In the genomic region with DNA sequence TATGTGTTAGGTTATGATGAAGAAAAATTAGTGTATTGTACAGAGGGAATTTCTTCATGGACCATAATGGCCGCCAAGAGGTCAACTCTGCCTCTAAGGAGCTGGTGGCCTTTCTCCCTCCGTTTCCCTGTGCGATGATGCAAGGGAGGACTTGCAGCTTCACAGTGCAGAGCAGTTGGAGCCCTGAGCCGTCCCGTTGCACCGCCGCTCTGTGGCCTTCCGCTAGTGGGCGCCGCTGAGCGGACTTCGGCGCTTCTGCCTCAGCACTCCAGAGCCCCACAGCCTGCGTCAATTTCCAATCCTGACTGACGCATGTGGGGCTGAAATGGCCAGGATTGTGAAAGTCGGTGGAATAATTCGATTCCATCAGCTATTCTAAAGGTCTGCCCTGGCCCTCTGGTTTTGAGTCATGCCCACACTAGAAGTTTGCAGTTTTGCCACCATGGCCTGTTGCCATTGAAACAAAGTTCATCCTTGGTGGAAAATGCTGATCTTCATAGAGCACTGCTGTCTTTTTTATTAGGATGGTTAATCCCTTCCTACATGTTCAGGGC, we compare ENCODE assay signal across 9 cellular contexts. TPM values are rescaled to one million over a fixed set of nuclear protein-coding genes. Genes with fewer than 3 reads are reported as not detected.
A peak's percentile ranks its signal among the peaks of the same experiment; 100 is the strongest.
DNase-seq lines count a peak whose midpoint lies in the region; ATAC-seq and TF ChIP-seq lines count a peak whose summit lies in the region.
"Had no signal": no experiment of that assay in that cellular context is flagged by ENCODE, and none has a peak within 500 bp of the region (broad histone marks: within the 10 kb centered on the region; RNA-seq: fewer than 3 reads in every experiment).

No MANE protein-coding gene starts in this region.

- peaks cover 39% of the 10 kb centered on the region for H3K27me3 Mint-ChIP-seq in stimulated activated memory B cell treated with anti-CD40 and anti-IgM and Interleukin-4, amounts not matched to agents 10 μg/mL and 1 μg/mL and 100 μg/mL, for 72 hours

- no peaks in the 10 kb centered on the region for H4K20me1 ChIP-seq in DND-41 (ENCODE audit: insufficient read depth, low read length)

- WGBS in liver = 10% methylated on average over 17 of the region's 17 CpGs

- H3K27me3 ChIP-seq in DND-41 (ENCODE audit: insufficient read depth, low read length, poor library complexity) (peaks cover 13% of the 10 kb centered on the region), brain microvascular endothelial cell (replicated peaks) (no peaks in the 10 kb centered on the region), liver (ENCODE audit: control insufficient read depth in 4 of 4, insufficient read depth in 4 of 4, low read length in 3 of 4) (no peaks in the 10 kb centered on the region)

- no peak overlapping the region for H3K4me2 ChIP-seq in DND-41 (ENCODE audit: insufficient read depth, low read length)

- TF ChIP-seq CTCF in DND-41 (IDR thresholded peaks at IDR 0.05; ENCODE audit: borderline replicate concordance, extremely low read depth, low read length, poor library complexity, severe bottlenecking) = peak; percentile 47
- TF ChIP-seq CTCF in brain microvascular endothelial cell (IDR thresholded peaks at IDR 0.05; ENCODE audit: low read depth, low read length, missing control alignments) = peak; percentile 94
- peak; percentile 93 for TF ChIP-seq CTCF in liver (IDR thresholded peaks at IDR 0.05; ENCODE audit: low read depth, low read length, missing input control)

- H3K4me3 ChIP-seq in DND-41 (ENCODE audit: low read depth in 1 of 2, low read length in 2 of 2) (no peak overlapping the region), brain microvascular endothelial cell (ENCODE audit: low read depth, low read length) (no peak overlapping the region), liver (ENCODE audit: low read depth in 1 of 3, low read length in 3 of 3) (no peak overlapping the region)

- H3K4me1 Mint-ChIP-seq in stimulated activated memory B cell treated with anti-CD40 and anti-IgM and Interleukin-4, amounts not matched to agents 10 μg/mL and 1 μg/mL and 100 μg/mL, for 72 hours = no peaks in the 10 kb centered on the region
- H3K4me1 Mint-ChIP-seq: naive thymus-derived CD8-positive, alpha-beta T cell had no signal

- no peaks in the 10 kb centered on the region for H3K36me3 Mint-ChIP-seq in stimulated activated memory B cell treated with anti-CD40 and anti-IgM and Interleukin-4, amounts not matched to agents 10 μg/mL and 1 μg/mL and 100 μg/mL, for 72 hours

- peak; percentile 87 to 97 for TF ChIP-seq RAD21 in liver (IDR thresholded peaks at IDR 0.05)

- POLR2A ChIA-PET in HEK293T (lab: Yijun Ruan, JAX) = interaction anchor here (1.7 kb wide), 1 partner anchor 16 kb away, joined by 6 read pairs; no protein-coding TSS in a partner anchor

- H2AFZ ChIP-seq in DND-41 (ENCODE audit: low read depth, low read length) = no peak overlapping the region

- CTCF ChIA-PET in HEK293T (lab: Yijun Ruan, JAX) = interaction anchor here (0.6 to 3.1 kb wide), 17 partner anchors 9 to 267 kb away, joined by 3 to 15 read pairs (median 4); no protein-coding TSS in a partner anchor

- no peak overlapping the region for H3K9ac ChIP-seq in DND-41 (ENCODE audit: low read depth, low read length)
- peak overlapping the region in 1 of 2 donors; percentile 15 for H3K9ac ChIP-seq in liver (ENCODE audit: low read depth in 1 of 2, low read length in 2 of 2)

- H3K36me3 ChIP-seq in DND-41 (ENCODE audit: insufficient read depth, low read length) (no peaks in the 10 kb centered on the region), brain microvascular endothelial cell (replicated peaks) (no peaks in the 10 kb centered on the region), liver (ENCODE audit: control insufficient read depth in 4 of 4, insufficient read depth in 3 of 4, low read depth in 1 of 4, low read length in 3 of 4) (no peaks in the 10 kb centered on the region)

- H3K27ac Mint-ChIP-seq in stimulated activated memory B cell treated with anti-CD40 and anti-IgM and Interleukin-4, amounts not matched to agents 10 μg/mL and 1 μg/mL and 100 μg/mL, for 72 hours = no peak overlapping the region
- H3K27ac Mint-ChIP-seq: naive thymus-derived CD8-positive, alpha-beta T cell had no signal

- H3K27ac ChIP-seq in DND-41 (ENCODE audit: low read length) (no peak overlapping the region), brain microvascular endothelial cell (no peak overlapping the region), liver (ENCODE audit: low read depth in 1 of 2, low read length in 2 of 2) (peak overlapping the region; percentile 79 to 87)

- peak; percentile 17 for DNase-seq in DND-41
- peak; percentile 78 for DNase-seq in HEK293T (ENCODE audit: extremely low spot score)
- DNase-seq in RPMI8226 = peak; percentile 68
- DNase-seq in brain microvascular endothelial cell = peak; percentile 36
- DNase-seq in NCI-H1694 (lab: John Stamatoyannopoulos, UW) = no peak
- DNase-seq in AG08395 (ENCODE audit: low spot score) = no peak

- in situ Hi-C loops in brain microvascular endothelial cell (cut with HindIII; ENCODE audit: low pct_ligation_motif_present, low sequenced_read_pairs) = no loop called here

- no peaks in the 10 kb centered on the region for H3K9me3 Mint-ChIP-seq in stimulated activated memory B cell treated with anti-CD40 and anti-IgM and Interleukin-4, amounts not matched to agents 10 μg/mL and 1 μg/mL and 100 μg/mL, for 72 hours

- no peak overlapping the region for H3K4me3 Mint-ChIP-seq in stimulated activated memory B cell treated with anti-CD40 and anti-IgM and Interleukin-4, amounts not matched to agents 10 μg/mL and 1 μg/mL and 100 μg/mL, for 72 hours
- H3K4me3 Mint-ChIP-seq: naive thymus-derived CD8-positive, alpha-beta T cell had no signal

- ATAC-seq in DND-41 (ENCODE audit: insufficient read depth, low read depth) = peak; percentile 60; the same call in 2 of the 3 replicates
- ATAC-seq in stimulated activated memory B cell treated with anti-CD40 and anti-IgM and Interleukin-4, amounts not matched to agents 10 μg/mL and 1 μg/mL and 100 μg/mL, for 72 hours = peak; percentile 51
- ATAC-seq: naive thymus-derived CD8-positive, alpha-beta T cell had no signal

- H3K79me2 ChIP-seq in DND-41 (ENCODE audit: insufficient read depth, low read length) = no peaks in the 10 kb centered on the region

- H3K4me1 ChIP-seq in DND-41 (ENCODE audit: insufficient read depth, low read length) (no peaks in the 10 kb centered on the region), liver (ENCODE audit: control insufficient read depth in 4 of 4, insufficient read depth in 4 of 4, low read length in 3 of 4) (peaks cover 13 to 59% (median 41%) of the 10 kb centered on the region in 4 donors)

- H3K9me3 ChIP-seq in DND-41 (ENCODE audit: insufficient read depth, low read length, severe bottlenecking) (no peaks in the 10 kb centered on the region), liver (ENCODE audit: control insufficient read depth in 4 of 4, low read length in 3 of 4) (no peaks in the 10 kb centered on the region)

TF ChIP-seq in HEK293T, 16 proteins besides CTCF, POLR2A, EP300 and RAD21:
- TF ChIP-seq CTBP1 (IDR thresholded peaks at IDR 0.05; ENCODE audit: borderline replicate concordance) (no peak), L3MBTL2 (conservative IDR thresholded peaks at IDR 0.05) (peak; percentile 38; the same call in 1 of the 2 replicates)
- TF ChIP-seq, protein P1, sequence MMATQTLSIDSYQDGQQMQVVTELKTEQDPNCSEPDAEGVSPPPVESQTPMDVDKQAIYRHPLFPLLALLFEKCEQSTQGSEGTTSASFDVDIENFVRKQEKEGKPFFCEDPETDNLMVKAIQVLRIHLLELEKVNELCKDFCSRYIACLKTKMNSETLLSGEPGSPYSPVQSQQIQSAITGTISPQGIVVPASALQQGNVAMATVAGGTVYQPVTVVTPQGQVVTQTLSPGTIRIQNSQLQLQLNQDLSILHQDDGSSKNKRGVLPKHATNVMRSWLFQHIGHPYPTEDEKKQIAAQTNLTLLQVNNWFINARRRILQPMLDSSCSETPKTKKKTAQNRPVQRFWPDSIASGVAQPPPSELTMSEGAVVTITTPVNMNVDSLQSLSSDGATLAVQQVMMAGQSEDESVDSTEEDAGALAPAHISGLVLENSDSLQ (IDR thresholded peaks at IDR 0.05) = peak; percentile 56

TF ChIP-seq in liver, 16 proteins besides CTCF, POLR2A, EP300 and RAD21 (continues in another document):
- TF ChIP-seq SP1 (IDR thresholded peaks at IDR 0.05) = peak; percentile 95
- TF ChIP-seq, protein P2, sequence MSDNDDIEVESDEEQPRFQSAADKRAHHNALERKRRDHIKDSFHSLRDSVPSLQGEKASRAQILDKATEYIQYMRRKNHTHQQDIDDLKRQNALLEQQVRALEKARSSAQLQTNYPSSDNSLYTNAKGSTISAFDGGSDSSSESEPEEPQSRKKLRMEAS (IDR thresholded peaks at IDR 0.05) = peak; percentile 87
- no peak for TF ChIP-seq TAF1 (conservative IDR thresholded peaks at IDR 0.05)
- peak; percentile 44 for TF ChIP-seq FOXA1 (IDR thresholded peaks at IDR 0.05)
- TF ChIP-seq NR2F2 (IDR thresholded peaks at IDR 0.05) = no peak
- peak; percentile 89 to 93 for TF ChIP-seq HNF4A (conservative IDR thresholded peaks at IDR 0.05)
- peak; percentile 89 to 95 for TF ChIP-seq RXRA (IDR thresholded peaks at IDR 0.05)
- TF ChIP-seq FOXA2 (IDR thresholded peaks at IDR 0.05) = peak; percentile 60
- peak; percentile 84 for TF ChIP-seq HNF4G (IDR thresholded peaks at IDR 0.05)
- TF ChIP-seq, protein P3, sequence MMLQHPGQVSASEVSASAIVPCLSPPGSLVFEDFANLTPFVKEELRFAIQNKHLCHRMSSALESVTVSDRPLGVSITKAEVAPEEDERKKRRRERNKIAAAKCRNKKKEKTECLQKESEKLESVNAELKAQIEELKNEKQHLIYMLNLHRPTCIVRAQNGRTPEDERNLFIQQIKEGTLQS (IDR thresholded peaks at IDR 0.05) = peak; percentile 94
- no peak for TF ChIP-seq GABPA (IDR thresholded peaks at IDR 0.05 in 1 of 2, conservative IDR thresholded peaks at IDR 0.05 in 1 of 2)

RNA-seq across cellular contexts. Expression of a gene that starts 22.7 kb away (rescaled TPM):
- 10 to 100 TPM; 72.0 to 93.8 TPM for total RNA-seq in liver
- 10 to 100 TPM; 27.4 to 90.2 TPM for polyA plus RNA-seq in liver
- total RNA-seq: naive thymus-derived CD8-positive, alpha-beta T cell had no signal
- polyA plus RNA-seq: naive thymus-derived CD8-positive, alpha-beta T cell had no signal

RNA-seq across cellular contexts. Expression of a gene that starts 51.3 kb away (rescaled TPM):
- 100 to 1,000 TPM in 1 of 2 donors, 10 to 100 TPM in 1; 45.2 to 144 TPM for total RNA-seq in liver
- 10 to 100 TPM; 33.7 to 43.0 TPM for polyA plus RNA-seq in liver

Comparison
In these comparisons a context has a peak if more than half of its experiments do, and no peak if none do; other contexts are left out.
1. DNase-seq: peak in DND-41 (single experiment), HEK293T (single experiment), RPMI8226 (single experiment) and brain microvascular endothelial cell (single experiment); none in NCI-H1694 (single experiment) and AG08395 (single experiment).
2. H3K27ac ChIP-seq: peak in liver (2 of 2); none in DND-41 (single experiment) and brain microvascular endothelial cell (single experiment).
3. Peak in every context shown above with its lines, with median percentiles within 50 percentile points of each other: CTCF ChIP-seq.